Comparison of ENCODE assay signal across 27 cellular contexts in the genomic region with DNA sequence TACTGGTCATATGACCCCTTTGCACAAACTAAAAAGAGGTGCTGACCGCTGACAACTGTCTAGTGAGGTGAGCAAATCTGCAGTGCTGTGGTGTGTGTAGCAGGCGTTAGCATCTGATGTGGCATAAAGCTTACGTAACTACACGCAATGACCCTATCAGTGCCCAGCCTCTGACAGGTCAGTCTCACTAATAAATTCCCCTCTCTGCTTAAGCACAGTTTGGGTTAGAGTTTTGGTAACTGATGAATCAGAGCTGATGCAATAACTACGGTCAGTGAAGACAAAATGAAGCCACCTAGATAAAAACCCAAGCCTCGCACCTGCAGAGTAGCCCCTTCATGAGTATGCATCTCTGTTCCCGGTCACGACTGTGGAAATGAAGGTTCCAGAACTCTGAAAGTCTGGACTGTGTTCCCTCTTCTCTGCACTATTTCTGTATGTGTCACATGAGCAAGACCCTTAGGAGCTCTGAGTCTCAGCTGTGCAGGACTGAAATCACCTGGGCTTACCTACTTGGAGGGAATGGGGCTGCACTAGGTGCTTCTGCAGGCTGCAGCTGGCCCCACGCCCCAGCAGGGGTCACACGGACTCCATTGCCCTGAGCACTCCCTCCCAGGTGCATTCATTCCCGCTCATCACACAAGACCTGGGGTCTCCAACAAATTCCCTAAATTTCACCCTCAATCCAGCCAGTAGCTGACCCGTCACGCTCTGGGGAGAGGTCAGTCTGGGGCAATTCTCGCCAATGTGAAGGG. TPM values are rescaled to one million over a fixed set of nuclear protein-coding genes. Genes with fewer than 3 reads are reported as not detected.
A peak's percentile ranks its signal among the peaks of the same experiment; 100 is the strongest.
DNase-seq lines count a peak whose midpoint lies in the region; ATAC-seq and TF ChIP-seq lines count a peak whose summit lies in the region.
"Had no signal": no experiment of that assay in that cellular context is flagged by ENCODE, and none has a peak within 500 bp of the region (broad histone marks: within the 10 kb centered on the region; RNA-seq: fewer than 3 reads in every experiment).

No MANE protein-coding gene starts in this region.

- H3K36me3 ChIP-seq in OCI-LY7 (ENCODE audit: insufficient read depth, low read length) = no peaks in the 10 kb centered on the region
- H3K36me3 ChIP-seq: esophagus muscularis mucosa, right lobe of liver, thyroid gland had no signal

- CTCF ChIA-PET in OCI-LY7 (lab: Charles Lee; ENCODE audit: unreplicated experiment) = no interaction called here

- H3K79me2 ChIP-seq in OCI-LY7 (ENCODE audit: insufficient read depth, low read depth, low read length) = no peaks in the 10 kb centered on the region

- BruUV-seq in OCI-LY7 (replicated peaks; lab: Mats Ljungman, UMichigan) = no TSS peak

- no peaks in the 10 kb centered on the region for H3K9me3 Mint-ChIP-seq in progenitor cell of endocrine pancreas (ENCODE audit: low read depth)
- H3K9me3 Mint-ChIP-seq in activated T-helper 17 cell treated with anti-CD3 and anti-CD28 coated beads, Interleukin-2, amount 50 U/mL, for 72 hours = no peaks in the 10 kb centered on the region
- H3K9me3 Mint-ChIP-seq: activated naive CD4-positive, alpha-beta T cell treated with anti-CD3 and anti-CD28 coated beads for 36 hours; activated T-cell treated with anti-CD3 and anti-CD28 coated beads, Interleukin-2, amount 50 U/mL, for 24 hours; natural killer cell; stimulated activated naive CD8-positive, alpha-beta T cell treated with anti-CD3 and anti-CD28 coated beads, Interleukin-15, Interleukin-2, amounts not matched to agents 100 ng/mL and 50 ng/mL, for 24 hours had no signal

- no peak overlapping the region for H3K4me2 ChIP-seq in OCI-LY7 (ENCODE audit: low read length)

- no peaks in the 10 kb centered on the region for H3K36me3 Mint-ChIP-seq in progenitor cell of endocrine pancreas (ENCODE audit: insufficient read depth)
- no peaks in the 10 kb centered on the region for H3K36me3 Mint-ChIP-seq in activated T-helper 17 cell treated with anti-CD3 and anti-CD28 coated beads, Interleukin-2, amount 50 U/mL, for 72 hours (ENCODE audit: low read depth)
- H3K36me3 Mint-ChIP-seq: CD4-positive, CD25-positive, alpha-beta regulatory T cell; natural killer cell had no signal

- no peak overlapping the region for H3K27ac Mint-ChIP-seq in progenitor cell of endocrine pancreas
- no peak overlapping the region for H3K27ac Mint-ChIP-seq in activated T-helper 17 cell treated with anti-CD3 and anti-CD28 coated beads, Interleukin-2, amount 50 U/mL, for 72 hours
- H3K27ac Mint-ChIP-seq: activated naive CD4-positive, alpha-beta T cell treated with anti-CD3 and anti-CD28 coated beads for 36 hours; activated T-cell treated with anti-CD3 and anti-CD28 coated beads, Interleukin-2, amount 50 U/mL, for 24 hours; CD4-positive, CD25-positive, alpha-beta regulatory T cell; HFFc6; natural killer cell; stimulated activated naive CD8-positive, alpha-beta T cell treated with anti-CD3 and anti-CD28 coated beads, Interleukin-15, Interleukin-2, amounts not matched to agents 100 ng/mL and 50 ng/mL, for 24 hours had no signal

- H3K27ac ChIP-seq in OCI-LY7 (ENCODE audit: low read depth, low read length, poor library complexity, severe bottlenecking) = no peak overlapping the region
- H3K27ac ChIP-seq: 22Rv1, coronary artery, esophagus muscularis mucosa, right lobe of liver, thyroid gland had no signal

- no peaks in the 10 kb centered on the region for H3K4me1 ChIP-seq in OCI-LY7 (ENCODE audit: insufficient read depth, low read length, poor library complexity, severe bottlenecking)
- H3K4me1 ChIP-seq: esophagus muscularis mucosa, right lobe of liver, thyroid gland had no signal

- DNase-seq in DMS53 (lab: John Stamatoyannopoulos, UW) (peak; percentile 26), DMS53 treated with DMSO at 0.1 percent for 48 hours (lab: John Stamatoyannopoulos, UW; ENCODE audit: unreplicated experiment) (no peak), OCI-LY7 (ENCODE audit: low spot score) (no peak), iPS-NIHi7 (ENCODE audit: extremely low spot score) (peak; percentile 70), progenitor cell of endocrine pancreas (ENCODE audit: low spot score, unreplicated experiment) (no peak)
- DNase-seq in activated T-cell treated with anti-CD3 and anti-CD28 coated beads, Interleukin-2, amount 50 U/mL, for 48 hours = no peak
- DNase-seq: activated CD4-positive, alpha-beta T cell treated with anti-CD3 and anti-CD28 coated beads for 4 hours; activated CD8-positive, alpha-beta memory T cell treated with anti-CD3 and anti-CD28 coated beads for 24 hours; activated naive CD4-positive, alpha-beta T cell treated with anti-CD3 and anti-CD28 coated beads for 36 hours; activated T-cell treated with anti-CD3 and anti-CD28 coated beads, Interleukin-2, amount 50 U/mL, for 24 hours; amniotic stem cell; CD4-positive, CD25-positive, alpha-beta regulatory T cell; HFFc6; IMR-90; natural killer cell; NCI-H1436 treated with DMSO at 0.1 percent for 48 hours; NCI-H2171 treated with DMSO at 0.1 percent for 48 hours; NCI-H524; right lobe of liver; T-helper 2 cell; thyroid gland had no signal

- H3K4me3 Mint-ChIP-seq in progenitor cell of endocrine pancreas (ENCODE audit: low read depth) = no peak overlapping the region
- no peak overlapping the region for H3K4me3 Mint-ChIP-seq in activated T-helper 17 cell treated with anti-CD3 and anti-CD28 coated beads, Interleukin-2, amount 50 U/mL, for 72 hours
- H3K4me3 Mint-ChIP-seq: activated naive CD4-positive, alpha-beta T cell treated with anti-CD3 and anti-CD28 coated beads for 36 hours; activated T-cell treated with anti-CD3 and anti-CD28 coated beads, Interleukin-2, amount 50 U/mL, for 24 hours; CD4-positive, CD25-positive, alpha-beta regulatory T cell; HFFc6; natural killer cell; stimulated activated naive CD8-positive, alpha-beta T cell treated with anti-CD3 and anti-CD28 coated beads, Interleukin-15, Interleukin-2, amounts not matched to agents 100 ng/mL and 50 ng/mL, for 24 hours had no signal

- no peaks in the 10 kb centered on the region for H4K20me1 ChIP-seq in OCI-LY7 (ENCODE audit: insufficient read depth, low read length)

- intact Hi-C loops in OCI-LY7 (cut with micrococcal nuclease; ENCODE audit: unreplicated experiment) = no loop called here

- no peak for ATAC-seq in activated T-helper 17 cell treated with anti-CD3 and anti-CD28 coated beads, Interleukin-2, amount 50 U/mL, for 72 hours (replicated peaks)
- ATAC-seq in HG03280 (IDR thresholded peaks at IDR 0.05; ENCODE audit: unreplicated experiment) = no peak
- ATAC-seq: natural killer cell had no signal

- no peaks in the 10 kb centered on the region for H3K9me3 ChIP-seq in OCI-LY7 (ENCODE audit: low read length)
- H3K9me3 ChIP-seq: esophagus muscularis mucosa, right lobe of liver, thyroid gland had no signal

- no peak overlapping the region for H3K4me3 ChIP-seq in OCI-LY7 (ENCODE audit: low read depth, low read length, poor library complexity, severe bottlenecking)
- H3K4me3 ChIP-seq: coronary artery, esophagus muscularis mucosa, right lobe of liver, thyroid gland had no signal

- TF ChIP-seq CTCF in OCI-LY7 (conservative IDR thresholded peaks at IDR 0.05; ENCODE audit: low read length) (0 out of 2 replicates have a peak, but pooled peaks have one; percentile 30), progenitor cell of endocrine pancreas (IDR thresholded peaks at IDR 0.05; ENCODE audit: unreplicated experiment) (peak; percentile 57)

- POLR2A ChIA-PET in OCI-LY7 (lab: Charles Lee) = no interaction called here

- no peak overlapping the region for H2AFZ ChIP-seq in OCI-LY7 (ENCODE audit: low read length)

- peaks cover 9% of the 10 kb centered on the region for H3K27me3 Mint-ChIP-seq in progenitor cell of endocrine pancreas
- peaks cover 10% of the 10 kb centered on the region for H3K27me3 Mint-ChIP-seq in activated T-helper 17 cell treated with anti-CD3 and anti-CD28 coated beads, Interleukin-2, amount 50 U/mL, for 72 hours
- H3K27me3 Mint-ChIP-seq: stimulated activated naive CD8-positive, alpha-beta T cell treated with anti-CD3 and anti-CD28 coated beads, Interleukin-15, Interleukin-2, amounts not matched to agents 100 ng/mL and 50 ng/mL, for 24 hours had no signal

- no peaks in the 10 kb centered on the region for H3K9me2 ChIP-seq in OCI-LY7 (ENCODE audit: insufficient read depth, low read length)

- peaks cover 7% of the 10 kb centered on the region for H3K4me1 Mint-ChIP-seq in progenitor cell of endocrine pancreas (ENCODE audit: low read depth)
- no peaks in the 10 kb centered on the region for H3K4me1 Mint-ChIP-seq in activated T-helper 17 cell treated with anti-CD3 and anti-CD28 coated beads, Interleukin-2, amount 50 U/mL, for 72 hours
- H3K4me1 Mint-ChIP-seq: CD4-positive, CD25-positive, alpha-beta regulatory T cell; natural killer cell had no signal

RNA-seq across cellular contexts. Expression of gene RIMBP2, which starts 54.4 kb away (rescaled TPM):
- not detected in 2 replicates for total RNA-seq in OCI-LY7 (2014; rRNA removed; shearing (Covaris generic))
- total RNA-seq in OCI-LY7 (2022) = not detected in 2 replicates
- 31.1 and 31.6 TPM in 2 replicates for total RNA-seq in progenitor cell of endocrine pancreas
- under 1 TPM in 1 of 2 donors, not detected in 1; 0.29 TPM for total RNA-seq in activated T-helper 17 cell treated with anti-CD3 and anti-CD28 coated beads, Interleukin-2, amount 50 U/mL, for 72 hours
- total RNA-seq: activated naive CD4-positive, alpha-beta T cell treated with anti-CD3 and anti-CD28 coated beads for 36 hours; CD4-positive, CD25-positive, alpha-beta regulatory T cell; HFFc6; IMR-90; natural killer cell had no signal

Comparison
In these comparisons a context has a peak if more than half of its experiments do, and no peak if none do; other contexts are left out.
1. DNase-seq: peak in DMS53 (single experiment) and iPS-NIHi7 (single experiment); none in DMS53 treated with DMSO at 0.1 percent for 48 hours (single experiment), OCI-LY7 (single experiment), progenitor cell of endocrine pancreas (single experiment) and activated T-cell treated with anti-CD3 and anti-CD28 coated beads, Interleukin-2, amount 50 U/mL, for 48 hours (0 of 2).
2. RNA of gene RIMBP2, which starts 54.4 kb away (total RNA-seq): 31.1 to 31.6 TPM in progenitor cell of endocrine pancreas; 0.29 TPM in activated T-helper 17 cell treated with anti-CD3 and anti-CD28 coated beads, Interleukin-2, amount 50 U/mL, for 72 hours and not detected in OCI-LY7; every median in the first group is over 10 times any median in the second.